9 cellular contexts compared by ENCODE assay signal in genomic region chr6:15384901-15385300, GRCh38.
A peak's percentile ranks its signal among the peaks of the same experiment; 100 is the strongest.
DNase-seq lines count a peak whose midpoint lies in the region; ATAC-seq and TF ChIP-seq lines count a peak whose summit lies in the region.
"Had no signal": no experiment of that assay in that cellular context is flagged by ENCODE, and none has a peak within 500 bp of the region (broad histone marks: within the 10 kb centered on the region; RNA-seq: fewer than 3 reads in every experiment).

No MANE protein-coding gene starts in this region.

- no peaks in the 10 kb centered on the region for H3K27me3 ChIP-seq in A673 (replicated peaks; ENCODE audit: insufficient read depth, low read depth, low read length, poor library complexity)
- H3K27me3 ChIP-seq in MM.1S (replicated peaks; ENCODE audit: insufficient read depth, low read length), result no peaks in the 10 kb centered on the region

- H3K9me3 ChIP-seq in A673 (ENCODE audit: low read depth, low read length, poor library complexity, severe bottlenecking), result no peaks in the 10 kb centered on the region
- H3K9me3 ChIP-seq in MM.1S (replicated peaks; ENCODE audit: insufficient read depth, low read length), result no peaks in the 10 kb centered on the region

- no peak overlapping the region for H2AFZ ChIP-seq in MM.1S (ENCODE audit: low read length)

- CTCF ChIA-PET in A673 (lab: Charles Lee), result no interaction called here

- no peaks in the 10 kb centered on the region for H3K9me2 ChIP-seq in MM.1S (replicated peaks; ENCODE audit: insufficient read depth, low read length)

- peaks cover 60% of the 10 kb centered on the region for H3K4me1 ChIP-seq in A673 (ENCODE audit: insufficient read depth, low read length, poor library complexity, severe bottlenecking)
- H3K4me1 ChIP-seq in MM.1S (ENCODE audit: low read length), result peaks cover 16% of the 10 kb centered on the region

- no peaks in the 10 kb centered on the region for H3K36me3 ChIP-seq in A673 (ENCODE audit: insufficient read depth, low read length, poor library complexity, severe bottlenecking)
- H3K36me3 ChIP-seq in MM.1S (replicated peaks; ENCODE audit: insufficient read depth, low read length), result no peaks in the 10 kb centered on the region

- POLR2A ChIA-PET in A673 (lab: Charles Lee; ENCODE audit: low non-redundant PET), result no interaction called here

- no peaks in the 10 kb centered on the region for H4K20me1 ChIP-seq in MM.1S (ENCODE audit: insufficient read depth, low read length)

- no TSS peak for BruUV-seq in A673 (replicated peaks; lab: Mats Ljungman, UMichigan)

- no peak for TF ChIP-seq CTCF in A673 (conservative IDR thresholded peaks at IDR 0.05; ENCODE audit: low read depth, low read length)
- no peak for TF ChIP-seq CTCF in MM.1S (IDR thresholded peaks at IDR 0.05; ENCODE audit: low read length)

- peak; percentile 68 for DNase-seq in A673 (ENCODE audit: low spot score)
- peak; percentile 74 for DNase-seq in MM.1S
- DNase-seq in NCI-H1105 (lab: John Stamatoyannopoulos, UW), result no peak
- DNase-seq in SK-N-DZ (ENCODE audit: low spot score), result no peak
- DNase-seq in NAMALWA (ENCODE audit: low spot score), result no peak
- DNase-seq: NCI-H1092 had no signal

- H3K79me2 ChIP-seq in MM.1S (ENCODE audit: low read length), result peaks cover 92% of the 10 kb centered on the region

- H3K9ac ChIP-seq in MM.1S (ENCODE audit: low read length), result peak overlapping the region; percentile 6; the same call in 1 of the 2 replicates

- H3F3A ChIP-seq in MM.1S (ENCODE audit: insufficient read depth, low read length), result peaks cover 12% of the 10 kb centered on the region; the same call in 1 of the 2 replicates

- H3K27ac ChIP-seq in A673 (ENCODE audit: low read depth, low read length, poor library complexity, severe bottlenecking) (no peak overlapping the region), MM.1S (ENCODE audit: low read length) (peak overlapping the region; percentile 52; the same call in 1 of the 2 replicates)

- intact Hi-C loops in A673 (cut with micrococcal nuclease; ENCODE audit: unreplicated experiment), result no loop called here

- ATAC-seq in GM18873 (IDR thresholded peaks at IDR 0.05; ENCODE audit: low FRiP score, unreplicated experiment) (peak; percentile 38), esophagus mucosa (peak; percentile 46), GM21528 (IDR thresholded peaks at IDR 0.05; ENCODE audit: low FRiP score, unreplicated experiment) (no peak)

- H3K4me2 ChIP-seq in MM.1S (ENCODE audit: low read depth, low read length), result peak overlapping the region; percentile 53

- no peak overlapping the region for H3K4me3 ChIP-seq in A673 (ENCODE audit: low read depth, low read length, poor library complexity, severe bottlenecking)
- H3K4me3 ChIP-seq in MM.1S (ENCODE audit: low read length), result peak overlapping the region; percentile 20; the same call in 1 of the 2 replicates

Comparison
In these comparisons a context has a peak if more than half of its experiments do, and no peak if none do; other contexts are left out.
1. DNase-seq: peak in A673 (single experiment) and MM.1S (single experiment); none in NCI-H1105 (single experiment), SK-N-DZ (single experiment) and NAMALWA (single experiment).